In genomic region chr12:119931402-119931801, GRCh38 we compare ENCODE assay signal across 21 cellular contexts. TPM values are rescaled to one million over a fixed set of nuclear protein-coding genes. Genes with fewer than 3 reads are reported as not detected.
DNase-seq lines count a peak whose midpoint lies in the region; ATAC-seq and TF ChIP-seq lines count a peak whose summit lies in the region.
"Had no signal": no experiment of that assay in that cellular context is flagged by ENCODE, and none has a peak within 500 bp of the region (broad histone marks: within the 10 kb centered on the region; RNA-seq: fewer than 3 reads in every experiment).

No MANE protein-coding gene starts in this region.

- H3K36me3 ChIP-seq in testis (ENCODE audit: low read depth, missing control alignments) = no peaks in the 10 kb centered on the region

- no peak overlapping the region for H3K4me3 ChIP-seq in epithelial cell of esophagus (ENCODE audit: low read length)
- no peak overlapping the region for H3K4me3 ChIP-seq in testis
- H3K4me3 ChIP-seq: A549 had no signal

- DNase-seq in DMS79 treated with DMSO at 0.1 percent for 48 hours (lab: John Stamatoyannopoulos, UW) (peak; percentile 8), DMS79 (lab: John Stamatoyannopoulos, UW) (no peak), epithelial cell of esophagus (ENCODE audit: low read depth) (peak; percentile 76), renal cortical epithelial cell (ENCODE audit: low read depth) (peak; percentile 27), NCI-H2196 (lab: John Stamatoyannopoulos, UW; ENCODE audit: unreplicated experiment) (no peak), testis (no peak)
- DNase-seq in natural killer cell treated with Interleukin-12 subunit alpha and Interleukin-12 subunit beta and Interleukin-15 and Interleukin-18, amount 100 ng/mL, for 72 hours (ENCODE audit: low spot score) = no peak
- DNase-seq: AML-193; Caco-2; CD4-positive, alpha-beta T cell; GF-D8; GOT3; H7; HFFc6 had no signal

- intact Hi-C loops in testis (cut with DNase I; ENCODE audit: low total_unique reads) = no loop called here

- ATAC-seq in natural killer cell treated with Interleukin-12 subunit alpha and Interleukin-12 subunit beta and Interleukin-15 and Interleukin-18, amount 100 ng/mL, for 72 hours = no peak
- ATAC-seq: A549, HCT116 had no signal

- TF ChIP-seq POLR2A in testis (IDR thresholded peaks at IDR 0.05) = no peak

- H3K27ac Mint-ChIP-seq in natural killer cell treated with Interleukin-12 subunit alpha and Interleukin-12 subunit beta and Interleukin-15 and Interleukin-18, amount 100 ng/mL, for 72 hours = no peak overlapping the region
- H3K27ac Mint-ChIP-seq: CD4-positive, alpha-beta T cell; HFFc6 had no signal

- peaks cover 0 to 5% of the 10 kb centered on the region in 2 donors for H3K27me3 Mint-ChIP-seq in natural killer cell treated with Interleukin-12 subunit alpha and Interleukin-12 subunit beta and Interleukin-15 and Interleukin-18, amount 100 ng/mL, for 72 hours
- H3K27me3 Mint-ChIP-seq: CD4-positive, alpha-beta T cell had no signal

- TF ChIP-seq CTCF in VCaP (conservative IDR thresholded peaks at IDR 0.05) (no peak), epithelial cell of esophagus (IDR thresholded peaks at IDR 0.05; ENCODE audit: insufficient read depth, low read depth, low read length, missing control alignments) (no peak), testis (IDR thresholded peaks at IDR 0.05) (no peak)

- WGBS in testis, 2 donors = 72 to 76% methylated on average over 7 of the region's 7 CpGs

- no peaks in the 10 kb centered on the region for H3K27me3 ChIP-seq in testis

- H3K27ac ChIP-seq in VCaP (peak overlapping the region; percentile 99), testis (no peak overlapping the region)
- H3K27ac ChIP-seq: 22Rv1, A549, C4-2B, HL-60 had no signal

- no peaks in the 10 kb centered on the region for H3K4me1 ChIP-seq in testis
- H3K4me1 ChIP-seq: A549, Caco-2 had no signal

- H3K9me3 Mint-ChIP-seq in natural killer cell treated with Interleukin-12 subunit alpha and Interleukin-12 subunit beta and Interleukin-15 and Interleukin-18, amount 100 ng/mL, for 72 hours = no peaks in the 10 kb centered on the region
- H3K9me3 Mint-ChIP-seq: CD4-positive, alpha-beta T cell; HFFc6 had no signal

- H3K4me1 Mint-ChIP-seq in natural killer cell treated with Interleukin-12 subunit alpha and Interleukin-12 subunit beta and Interleukin-15 and Interleukin-18, amount 100 ng/mL, for 72 hours (ENCODE audit: low read depth in 2 of 2) = no peaks in the 10 kb centered on the region

- H3K9me3 ChIP-seq in testis = no peaks in the 10 kb centered on the region
- H3K9me3 ChIP-seq: A549, Caco-2 had no signal

- no peaks in the 10 kb centered on the region for H3K36me3 Mint-ChIP-seq in natural killer cell treated with Interleukin-12 subunit alpha and Interleukin-12 subunit beta and Interleukin-15 and Interleukin-18, amount 100 ng/mL, for 72 hours

- no peak overlapping the region for H3K4me3 Mint-ChIP-seq in natural killer cell treated with Interleukin-12 subunit alpha and Interleukin-12 subunit beta and Interleukin-15 and Interleukin-18, amount 100 ng/mL, for 72 hours
- H3K4me3 Mint-ChIP-seq: CD4-positive, alpha-beta T cell; HFFc6 had no signal

RNA-seq across cellular contexts. Expression of gene CIT, which starts 54.3 kb away (rescaled TPM):
- total RNA-seq in renal cortical epithelial cell (9.5 and 11.3 TPM in 2 replicates), testis (10 to 100 TPM; 14.6 to 30.0 TPM)
- 10 to 100 TPM; 25.7 to 71.1 TPM for total RNA-seq in natural killer cell treated with Interleukin-12 subunit alpha and Interleukin-12 subunit beta and Interleukin-15 and Interleukin-18, amount 100 ng/mL, for 72 hours
- polyA plus RNA-seq in testis (ENCODE audit: insufficient read depth, low read depth, low replicate concordance) = 20.0 TPM

RNA-seq across cellular contexts. Expression of gene BICDL1, which starts 57.6 kb away (rescaled TPM):
- total RNA-seq in renal cortical epithelial cell (9.2 and 15.5 TPM in 2 replicates), testis (100 to 1,000 TPM in 1 of 2 donors, 10 to 100 TPM in 1; 78.3 to 131 TPM)
- 1 to 10 TPM; 4.3 to 9.8 TPM for total RNA-seq in natural killer cell treated with Interleukin-12 subunit alpha and Interleukin-12 subunit beta and Interleukin-15 and Interleukin-18, amount 100 ng/mL, for 72 hours
- polyA plus RNA-seq in testis (ENCODE audit: insufficient read depth, low read depth, low replicate concordance) = 41.4 TPM
- total RNA-seq: HT1080 had no signal

Comparison
In these comparisons a context has a peak if more than half of its experiments do, and no peak if none do; other contexts are left out.
1. DNase-seq: peak in DMS79 treated with DMSO at 0.1 percent for 48 hours (single experiment), epithelial cell of esophagus (single experiment) and renal cortical epithelial cell (single experiment); none in DMS79 (single experiment), NCI-H2196 (single experiment), natural killer cell treated with Interleukin-12 subunit alpha and Interleukin-12 subunit beta and Interleukin-15 and Interleukin-18, amount 100 ng/mL, for 72 hours (single experiment) and testis (single experiment).